Comparison of ENCODE assay signal across 8 cellular contexts in genomic region chr7:55365680-55366460, GRCh38. TPM values are rescaled to one million over a fixed set of nuclear protein-coding genes. Genes with fewer than 3 reads are reported as not detected.
DNase-seq lines count a peak whose midpoint lies in the region; ATAC-seq, FAIRE-seq and TF ChIP-seq lines count a peak whose summit lies in the region.

No MANE protein-coding gene starts in this region.

- TF ChIP-seq CTCF in WI38 (IDR thresholded peaks at IDR 0.05; ENCODE audit: low read depth, low read length) (no peak; the same call in 1 of the 2 replicates), bronchial epithelial cell (IDR thresholded peaks at IDR 0.05; ENCODE audit: insufficient read depth, low read length, severe bottlenecking) (peak; percentile 38)

- no peaks in the 10 kb centered on the region for H3K36me3 Mint-ChIP-seq in immature natural killer cell

- H3K36me3 ChIP-seq in bronchial epithelial cell (ENCODE audit: control insufficient read depth, insufficient read depth, low read length), result no peaks in the 10 kb centered on the region

- H3K27ac Mint-ChIP-seq in immature natural killer cell, result peak overlapping the region; percentile 95 to 99 (median 96)

- H3K4me3 Mint-ChIP-seq in immature natural killer cell, result peak overlapping the region; percentile 90 to 97 (median 95)

- peaks cover 5 to 20% (median 8%) of the 10 kb centered on the region in 3 donors for H3K27me3 Mint-ChIP-seq in immature natural killer cell (ENCODE audit: low read depth in 3 of 3)

- FAIRE-seq in bronchial epithelial cell (lab: Jason Lieb, UNC), result no peak

- ATAC-seq in GM18873 (IDR thresholded peaks at IDR 0.05; ENCODE audit: low FRiP score, unreplicated experiment), result peak; percentile 85
- ATAC-seq in HG03135 (IDR thresholded peaks at IDR 0.05; ENCODE audit: unreplicated experiment), result peak; percentile 85

- H3K9me3 Mint-ChIP-seq in immature natural killer cell, result no peaks in the 10 kb centered on the region

- H3K4me3 ChIP-seq in WI38 (ENCODE audit: low read depth, low read length), result peak overlapping the region; percentile 100
- peak overlapping the region; percentile 83 for H3K4me3 ChIP-seq in bronchial epithelial cell (ENCODE audit: low read depth, low read length)

- peaks cover 12 to 30% of the 10 kb centered on the region in 2 donors for H3K4me1 Mint-ChIP-seq in immature natural killer cell

- peak; percentile 91 for DNase-seq in AG08395 (ENCODE audit: low spot score)
- DNase-seq in NCI-H2196 treated with DMSO at 0.1 percent for 48 hours (lab: John Stamatoyannopoulos, UW; ENCODE audit: unreplicated experiment), result peak; percentile 86
- DNase-seq in bronchial epithelial cell (ENCODE audit: low read depth), result peak; percentile 81
- DNase-seq in immature natural killer cell, result peak; percentile 98
- peak; percentile 93 for DNase-seq in smooth muscle cell of the brain vasculature (ENCODE audit: low read depth, low spot score)

- H3K27me3 ChIP-seq in bronchial epithelial cell (ENCODE audit: control insufficient read depth, insufficient read depth, low read length), result no peaks in the 10 kb centered on the region

RNA-seq across cellular contexts. Expression of gene LANCL2, which starts 0.7 kb away (rescaled TPM):
- 11.0 and 14.7 TPM in 2 replicates for total RNA-seq in bronchial epithelial cell
- polyA plus RNA-seq in immature natural killer cell, result 1 to 10 TPM; 5.6 to 9.5 (median 5.8) TPM

Comparison
In these comparisons a context has a peak if more than half of its experiments do, and no peak if none do; other contexts are left out.
1. Peak in every context shown above with its lines: DNase-seq, ATAC-seq and H3K4me3 ChIP-seq.